1 cellular context compared by ENCODE assay signal in the genomic region with DNA sequence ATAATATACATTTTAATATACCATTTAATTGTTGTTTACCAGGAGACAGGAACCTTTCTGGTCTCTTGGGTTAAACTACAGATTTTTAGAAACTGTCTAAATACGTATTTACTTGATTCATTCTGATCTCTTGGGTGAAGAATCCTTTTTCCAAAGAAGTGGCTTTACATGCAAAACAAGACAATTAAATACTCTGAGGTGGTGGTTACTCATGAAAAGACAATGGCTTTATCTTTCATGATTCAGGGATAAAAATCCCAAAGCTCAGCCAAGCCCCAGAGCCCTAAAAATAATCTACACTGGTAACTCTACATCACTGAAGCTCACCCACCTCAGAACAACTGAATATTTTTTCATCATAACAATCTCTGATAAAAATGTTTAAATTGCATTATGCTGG.
TF ChIP-seq lines count a peak whose summit lies in the region.

No MANE protein-coding gene starts in this region.

TF ChIP-seq in IMR-90, 13 proteins besides CTCF, POLR2A, EP300 and RAD21 (continued from another document):
- TF ChIP-seq BHLHE40 (IDR thresholded peaks at IDR 0.05; ENCODE audit: low read depth, low read length) (no peak), NFE2L2 (IDR thresholded peaks at IDR 0.05; ENCODE audit: low read depth, low read length) (no peak), CHD1 (IDR thresholded peaks at IDR 0.05; ENCODE audit: low read depth, low read length) (no peak), MXI1 (IDR thresholded peaks at IDR 0.05; ENCODE audit: borderline replicate concordance, low read depth, low read length) (no peak), MAZ (IDR thresholded peaks at IDR 0.05; ENCODE audit: borderline replicate concordance, low read depth, low read length) (no peak), MAFK (IDR thresholded peaks at IDR 0.05; ENCODE audit: low read depth, low read length) (no peak)
